ENCODE assay signal across 17 cellular contexts in genomic region chr5:1769752-1770442, GRCh38.
"Had no signal": no experiment of that assay in that cellular context is flagged by ENCODE, and none has a peak within 500 bp of the region (broad histone marks: within the 10 kb centered on the region; RNA-seq: fewer than 3 reads in every experiment).

No MANE protein-coding gene starts in this region.

- H3K4me1 ChIP-seq: pancreas, upper lobe of left lung had no signal

- H3K9me3 ChIP-seq: pancreas, upper lobe of left lung had no signal

- H3K36me3 ChIP-seq: pancreas, upper lobe of left lung had no signal

- H3K4me3 ChIP-seq: pancreas, upper lobe of left lung had no signal

- DNase-seq: activated CD4-positive, alpha-beta T cell treated with anti-CD3 and anti-CD28 coated beads, Interleukin-2, amount 10 ng/mL, durations not matched to agents 7 days and 5 days; activated CD4-positive, CD25-positive, alpha-beta regulatory T cell treated with anti-CD3 and anti-CD28 coated beads, Interleukin-2, amount 50 U/mL, for 72 hours; activated CD8-positive, alpha-beta memory T cell treated with anti-CD3 and anti-CD28 coated beads, Interleukin-2, amount 10 ng/mL, durations not matched to agents 7 days and 5 days; activated CD8-positive, alpha-beta T cell treated with anti-CD3 and anti-CD28 coated beads for 36 hours; activated effector memory CD4-positive, alpha-beta T cell treated with anti-CD3 and anti-CD28 coated beads, Interleukin-2, amount 50 U/mL, for 16 hours; activated naive CD4-positive, alpha-beta T cell treated with anti-CD3 and anti-CD28 coated beads, Interleukin-2, amount 10 ng/mL, durations not matched to agents 7 days and 5 days; activated T-cell treated with anti-CD3 and anti-CD28 coated beads for 4 hours; amygdala; cerebellar nuclear complex; stimulated activated CD4-positive, alpha-beta T cell treated with anti-CD3 and anti-CD28 coated beads, Interleukin-4, amount 100 ng/mL, for 1 hour; stimulated activated naive CD4-positive, alpha-beta T cell; T-helper 2 cell had no signal

- ATAC-seq: activated CD8-positive, alpha-beta memory T cell treated with anti-CD3 and anti-CD28 coated beads, Interleukin-2, amount 10 ng/mL, durations not matched to agents 7 days and 5 days; activated CD8-positive, alpha-beta T cell treated with anti-CD3 and anti-CD28 coated beads for 36 hours; left lobe of liver; naive thymus-derived CD8-positive, alpha-beta T cell; pancreas had no signal

- H3K27ac ChIP-seq: pancreas, upper lobe of left lung had no signal

- H3K27me3 ChIP-seq: pancreas, upper lobe of left lung had no signal

- FAIRE-seq: endometrium, pancreas had no signal
